In genomic region chr14:22070119-22070982, GRCh38 we compare ENCODE assay signal across 10 cellular contexts.
DNase-seq lines count a peak whose midpoint lies in the region; ATAC-seq, FAIRE-seq and TF ChIP-seq lines count a peak whose summit lies in the region.
"Had no signal": no experiment of that assay in that cellular context is flagged by ENCODE, and none has a peak within 500 bp of the region (broad histone marks: within the 10 kb centered on the region; RNA-seq: fewer than 3 reads in every experiment).

No MANE protein-coding gene starts in this region.

- H3K9me3 ChIP-seq in H1 (ENCODE audit: insufficient read depth in 2 of 2, low read depth in 1 of 2, low read length in 1 of 2) (no peaks in the 10 kb centered on the region), smooth muscle cell (replicated peaks; ENCODE audit: low read depth) (no peaks in the 10 kb centered on the region), ascending aorta (peaks cover 0 to 4% of the 10 kb centered on the region in 2 donors)

- H3K9ac ChIP-seq in H1 (replicated peaks in 1 of 4; ENCODE audit: extremely low read depth in 1 of 4, low read depth in 3 of 4, low read length in 3 of 4) (no peak overlapping the region), smooth muscle cell (ENCODE audit: low read depth) (no peak overlapping the region)

- 18% methylated on average over 12 of the region's 12 CpGs; no CpG with 5 or more reads in 1 of the 2 experiments for WGBS in H1 (ENCODE audit: extremely low coverage in 1 of 2, insufficient coverage in 1 of 2, insufficient read length in 1 of 2, insufficient replicate concordance in 2 of 2, low coverage in 1 of 2, low lambda C conversion rate in 2 of 2, missing lambda C conversion rate in 1 of 2), 2 experiments
- 17% methylated on average over 12 of the region's 12 CpGs for WGBS in smooth muscle cell (ENCODE audit: low lambda C conversion rate)

- H4K91ac ChIP-seq in H1 (replicated peaks; ENCODE audit: insufficient read length, low read length): no peak overlapping the region

- no peak overlapping the region for H2BK5ac ChIP-seq in H1 (ENCODE audit: low read depth, low read length)

- FAIRE-seq in H1 (lab: Jason Lieb, UNC): no peak
- FAIRE-seq: K562 had no signal

- intact Hi-C loops in activated B cell treated with CpG ODN at 0.5 μM for 24 hours (cut with micrococcal nuclease): loop anchor here (1.0 to 10.0 kb wide), 2 partner anchors 23 to 766 kb away; no protein-coding TSS in a partner anchor
- intact Hi-C loops in ascending aorta (cut with DNase I): no loop called here

- no peak overlapping the region for H3K4ac ChIP-seq in H1 (replicated peaks; ENCODE audit: insufficient read length, low read depth, low read length)

- H3K14ac ChIP-seq in H1 (ENCODE audit: insufficient read length): no peak overlapping the region

- no peaks in the 10 kb centered on the region for H3F3A ChIP-seq in smooth muscle cell (ENCODE audit: low read depth)

- no peaks in the 10 kb centered on the region for H3K79me1 ChIP-seq in H1 (ENCODE audit: low read depth, low read length)

- H3K27me3 Mint-ChIP-seq in activated B cell treated with CpG ODN at 0.5 μM for 24 hours: peaks cover 52% of the 10 kb centered on the region

- H2AK5ac ChIP-seq in H1 (ENCODE audit: low read depth, low read length): no peak overlapping the region

- H3K79me2 ChIP-seq in H1 (ENCODE audit: control insufficient read depth in 1 of 2, insufficient read depth in 2 of 2, low read length in 2 of 2): no peaks in the 10 kb centered on the region
- no peaks in the 10 kb centered on the region for H3K79me2 ChIP-seq in smooth muscle cell (ENCODE audit: low read depth)

- no peak overlapping the region for H3K18ac ChIP-seq in H1 (ENCODE audit: extremely low read depth, low read length)

- H3K36me3 Mint-ChIP-seq in activated B cell treated with CpG ODN at 0.5 μM for 24 hours (ENCODE audit: low read depth): no peaks in the 10 kb centered on the region

- DNase-seq in GM19238 (ENCODE audit: insufficient read length, low spot score) (peak; percentile 8), activated B cell treated with CpG ODN at 0.5 μM for 24 hours (peak; percentile 16), H1 (ENCODE audit: low read depth in 1 of 2, low spot score in 2 of 2) (peak in 1 of 2 experiments; percentile 60), smooth muscle cell (lab: John Stamatoyannopoulos, UW; ENCODE audit: unreplicated experiment) (no peak), NCI-H187 treated with DMSO at 0.1 percent for 48 hours (lab: John Stamatoyannopoulos, UW) (no peak), cerebellar nuclear complex (lab: John Stamatoyannopoulos, UW) (no peak), ascending aorta (ENCODE audit: low spot score in 2 of 2) (no peak)

- H2BK15ac ChIP-seq in H1 (ENCODE audit: low read length): no peak overlapping the region

- no peak overlapping the region for H2BK120ac ChIP-seq in H1 (replicated peaks; ENCODE audit: low read depth, low read length)

- TF ChIP-seq EP300 in H1 (IDR thresholded peaks at IDR 0.05; ENCODE audit: borderline replicate concordance in 1 of 2, low read depth in 2 of 2, low read length in 2 of 2): no peak

- H3K4me1 ChIP-seq in H1 (replicated peaks in 1 of 4; ENCODE audit: control insufficient read depth in 3 of 4, insufficient read depth in 4 of 4, low read length in 3 of 4): peaks cover 0 to 5% (median 0%) of the 10 kb centered on the region in 4 experiments; a peak in 1 of 7 replicates
- no peaks in the 10 kb centered on the region for H3K4me1 ChIP-seq in smooth muscle cell (ENCODE audit: low read depth)
- H3K4me1 ChIP-seq in ascending aorta: no peaks in the 10 kb centered on the region

- H4K20me1 ChIP-seq in H1 (replicated peaks in 1 of 2; ENCODE audit: control insufficient read depth in 1 of 2, insufficient read depth in 2 of 2, low read length in 2 of 2): no peaks in the 10 kb centered on the region
- H4K20me1 ChIP-seq in smooth muscle cell (ENCODE audit: low read depth): no peaks in the 10 kb centered on the region

- CTCF ChIA-PET in activated B cell treated with CpG ODN at 0.5 μM for 24 hours (lab: Charles Lee): interaction anchor here (1.0 kb wide), 1 partner anchor 152 kb away, joined by 3 read pairs; no protein-coding TSS in a partner anchor
- CTCF ChIA-PET in H1 (lab: Charles Lee; ENCODE audit: partially characterized antibody): interaction anchor here (0.8 to 1.8 kb wide), 6 partner anchors 14 to 67 kb away, joined by 3 to 10 read pairs (median 4); no protein-coding TSS in a partner anchor

- no peak overlapping the region for H4K8ac ChIP-seq in H1 (ENCODE audit: extremely low read depth, insufficient read depth, low read length)

- POLR2A ChIA-PET in activated B cell treated with CpG ODN at 0.5 μM for 24 hours (lab: Charles Lee): interaction anchor here (1.0 kb wide), 1 partner anchor 156 kb away, joined by 3 read pairs; no protein-coding TSS in a partner anchor
- POLR2A ChIA-PET in H1 (lab: Charles Lee; ENCODE audit: partially characterized antibody): no interaction called here

- no peak for TF ChIP-seq POLR2A in H1 (IDR thresholded peaks at IDR 0.05; ENCODE audit: control extremely low read depth in 1 of 2, low read depth in 2 of 2, low read length in 2 of 2)

- H2AFZ ChIP-seq in H1 (ENCODE audit: low read length) (peak overlapping the region; percentile 85), smooth muscle cell (ENCODE audit: low read depth) (peak overlapping the region; percentile 77)

- H3K27ac Mint-ChIP-seq in activated B cell treated with CpG ODN at 0.5 μM for 24 hours: no peak overlapping the region

- H3K4me3 Mint-ChIP-seq in activated B cell treated with CpG ODN at 0.5 μM for 24 hours: peak overlapping the region; percentile 55

- no peak for TF ChIP-seq RAD21 in H1 (IDR thresholded peaks at IDR 0.05 in 1 of 2, conservative IDR thresholded peaks at IDR 0.05 in 1 of 2; ENCODE audit: low read depth in 2 of 2, low read length in 2 of 2)

- no peak overlapping the region for H2BK12ac ChIP-seq in H1 (ENCODE audit: low read depth, low read length)

- H3K23ac ChIP-seq in H1 (ENCODE audit: insufficient read length): no peak overlapping the region

- no peak overlapping the region for H3K27ac ChIP-seq in H1 (ENCODE audit: low read depth, low read length)
- H3K27ac ChIP-seq in smooth muscle cell (ENCODE audit: low read depth): no peak overlapping the region
- no peak overlapping the region for H3K27ac ChIP-seq in ascending aorta

- no peak overlapping the region for H4K5ac ChIP-seq in H1 (ENCODE audit: insufficient read length, low read depth, low read length)

- H3K56ac ChIP-seq in H1 (replicated peaks; ENCODE audit: insufficient read length, low read depth, low read length): no peak overlapping the region

- ATAC-seq in HG03066 (IDR thresholded peaks at IDR 0.05; ENCODE audit: low read depth, unreplicated experiment) (peak; percentile 40), activated B cell treated with CpG ODN at 0.5 μM for 24 hours (ENCODE audit: low read depth) (peak; percentile 26)
- ATAC-seq: K562 had no signal

- no peak overlapping the region for H2BK20ac ChIP-seq in H1 (ENCODE audit: low read length)

- H3K4me3 ChIP-seq in H1 (ENCODE audit: extremely low read depth in 1 of 4, insufficient read depth in 2 of 4, low read depth in 3 of 4, low read length in 4 of 4) (peak overlapping the region; percentile 10 to 58 (median 28); a peak in 5 of 8 replicates), smooth muscle cell (no peak overlapping the region), ascending aorta (no peak overlapping the region)
- H3K4me3 ChIP-seq: K562, lung had no signal

- TF ChIP-seq CTCF in activated B cell treated with CpG ODN at 0.5 μM for 24 hours (IDR thresholded peaks at IDR 0.05) (no peak), H1 (IDR thresholded peaks at IDR 0.05; ENCODE audit: control extremely low read depth in 1 of 3, insufficient read depth in 1 of 3, low read depth in 1 of 3, low read length in 3 of 3) (no peak), smooth muscle cell (IDR thresholded peaks at IDR 0.05; ENCODE audit: borderline replicate concordance, insufficient read depth, poor library complexity, severe bottlenecking) (no peak), ascending aorta (IDR thresholded peaks at IDR 0.05) (no peak)

- H3K4me1 Mint-ChIP-seq in activated B cell treated with CpG ODN at 0.5 μM for 24 hours: peaks cover 23% of the 10 kb centered on the region

- H3K9me3 Mint-ChIP-seq in activated B cell treated with CpG ODN at 0.5 μM for 24 hours: no peaks in the 10 kb centered on the region

- H3K4me2 ChIP-seq in H1 (ENCODE audit: insufficient read depth in 1 of 2, low read depth in 2 of 2, low read length in 2 of 2) (peak overlapping the region; percentile 57 to 66), smooth muscle cell (peak overlapping the region; percentile 54)

- no peaks in the 10 kb centered on the region for H3K27me3 ChIP-seq in H1 (replicated peaks in 1 of 4; ENCODE audit: control insufficient read depth in 3 of 4, extremely low read depth in 1 of 4, insufficient read depth in 3 of 4, low read length in 3 of 4)
- H3K27me3 ChIP-seq in smooth muscle cell (ENCODE audit: low read depth): peaks cover 31% of the 10 kb centered on the region
- H3K27me3 ChIP-seq in ascending aorta: no peaks in the 10 kb centered on the region

- H3K36me3 ChIP-seq in H1 (ENCODE audit: control insufficient read depth in 2 of 4, insufficient read depth in 4 of 4, low read length in 3 of 4) (no peaks in the 10 kb centered on the region), smooth muscle cell (ENCODE audit: low read depth) (no peaks in the 10 kb centered on the region), ascending aorta (no peaks in the 10 kb centered on the region)

- H3K23me2 ChIP-seq in H1 (ENCODE audit: low read depth, low read length): no peaks in the 10 kb centered on the region

TF ChIP-seq in H1, 55 proteins besides CTCF, POLR2A, EP300 and RAD21 (continues in another document):
- TF ChIP-seq RBBP5 (IDR thresholded peaks at IDR 0.05; ENCODE audit: borderline replicate concordance, low read depth, low read length) (0 out of 2 replicates have a peak, but pooled peaks have one; percentile 34), CREB1 (IDR thresholded peaks at IDR 0.05) (no peak)

Comparison
In these comparisons a context has a peak if more than half of its experiments do, and no peak if none do; other contexts are left out.
1. DNase-seq: peak in GM19238 (single experiment) and activated B cell treated with CpG ODN at 0.5 μM for 24 hours (single experiment); none in smooth muscle cell (single experiment), NCI-H187 treated with DMSO at 0.1 percent for 48 hours (single experiment), cerebellar nuclear complex (0 of 2) and ascending aorta (0 of 2).
2. H3K4me3 ChIP-seq: peak in H1 (4 of 4); none in smooth muscle cell (single experiment) and ascending aorta (0 of 2).